19 cellular contexts compared by ENCODE assay signal in the genomic region with DNA sequence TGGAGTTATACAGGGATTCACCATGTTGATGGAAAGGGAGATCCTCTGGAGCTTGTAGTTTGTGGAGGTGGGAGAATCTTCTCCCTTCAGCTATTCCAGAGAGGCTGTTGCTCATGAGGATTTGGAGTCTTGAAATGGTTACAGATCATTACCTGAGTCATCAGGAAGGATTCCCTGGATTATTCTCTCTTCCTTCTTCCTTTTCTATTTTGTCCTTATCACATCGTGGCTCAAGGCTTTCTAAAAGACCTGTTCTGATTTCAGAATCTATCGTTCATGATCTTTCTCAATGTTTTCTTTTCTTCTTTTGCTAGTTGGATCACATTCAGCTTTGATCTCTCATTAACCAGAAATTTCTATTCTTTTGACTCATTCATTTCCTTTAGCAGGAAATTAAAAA.
A peak's percentile ranks its signal among the peaks of the same experiment; 100 is the strongest.
DNase-seq lines count a peak whose midpoint lies in the region; ATAC-seq and TF ChIP-seq lines count a peak whose summit lies in the region.
"Had no signal": no experiment of that assay in that cellular context is flagged by ENCODE, and none has a peak within 500 bp of the region (broad histone marks: within the 10 kb centered on the region; RNA-seq: fewer than 3 reads in every experiment).

No MANE protein-coding gene starts in this region.

- intact Hi-C loops in HCT116 (cut with micrococcal nuclease) = no loop called here

- TF ChIP-seq POLR2A in HCT116 (IDR thresholded peaks at IDR 0.05; ENCODE audit: borderline replicate concordance, extremely low read depth, insufficient read depth, insufficient read length) = no peak

- H3K9ac ChIP-seq in HCT116 (ENCODE audit: low read length) = no peak overlapping the region
- H3K9ac ChIP-seq: BLaER1 had no signal

- no peak for ATAC-seq in HCT116
- ATAC-seq in RWPE2 (ENCODE audit: low read depth) = peak; percentile 66; the same call in 2 of the 3 replicates
- peak; percentile 57 for ATAC-seq in esophagus mucosa
- no peak for ATAC-seq in GM19467 (IDR thresholded peaks at IDR 0.05; ENCODE audit: unreplicated experiment)
- ATAC-seq in GM18867 (IDR thresholded peaks at IDR 0.05; ENCODE audit: unreplicated experiment) = no peak
- ATAC-seq: K562 had no signal

- DNase-seq in HCT116 (ENCODE audit: low read depth, low spot score) (no peak), RWPE2 (ENCODE audit: low spot score) (no peak), COR-L47 (lab: John Stamatoyannopoulos, UW) (no peak)
- DNase-seq in stimulated activated CD4-positive, alpha-beta T cell treated with anti-CD3 and anti-CD28 coated beads, Interleukin-15, amount 100 ng/mL, for 24 hours = no peak
- DNase-seq: CD8-positive, alpha-beta memory T cell; DMS 273 treated with DMSO at 0.1 percent for 48 hours; NCI-H1092 treated with DMSO at 0.1 percent for 48 hours; NCI-H1694; NCI-H2107; NCI-H345; NCI-H526 treated with DMSO at 0.1 percent for 48 hours; NK-92 treated with Interleukin-12 subunit alpha and Interleukin-12 subunit beta, amount 100 ng/mL, for 24 hours; OCI-M1 had no signal

- peaks cover 0 to 8% of the 10 kb centered on the region in 2 experiments; a peak in 3 of 4 replicates for H3K4me1 ChIP-seq in HCT116 (ENCODE audit: control insufficient read depth in 1 of 2, insufficient read depth in 2 of 2, low read length in 2 of 2)
- H3K4me1 ChIP-seq in RWPE2 (ENCODE audit: insufficient read depth, poor library complexity, severe bottlenecking) = peaks cover 10% of the 10 kb centered on the region
- H3K4me1 ChIP-seq: HAP-1 had no signal

- RAD21 ChIA-PET in HCT116 (lab: Charles Lee; ENCODE audit: low non-redundant PET in 1 of 2, low total read pairs in 2 of 2, uncharacterized antibody in 2 of 2, unreplicated experiment in 2 of 2) = no interaction called here

- TF ChIP-seq RAD21 in HCT116 (IDR thresholded peaks at IDR 0.05; ENCODE audit: low read depth) = no peak

- CTCF ChIA-PET in HCT116 (lab: Charles Lee) = no interaction called here

- H3K9me3 ChIP-seq in HCT116 (ENCODE audit: control insufficient read depth in 1 of 2, insufficient read depth in 1 of 2, low read depth in 1 of 2, low read length in 2 of 2) = no peaks in the 10 kb centered on the region
- no peaks in the 10 kb centered on the region for H3K9me3 ChIP-seq in RWPE2 (ENCODE audit: severe bottlenecking)
- H3K9me3 ChIP-seq: BLaER1, HAP-1 had no signal

- no peaks in the 10 kb centered on the region for H3K36me3 ChIP-seq in HCT116 (ENCODE audit: control insufficient read depth in 1 of 2, insufficient read depth in 2 of 2, low read length in 2 of 2)
- H3K36me3 ChIP-seq in RWPE2 (ENCODE audit: low read depth) = no peaks in the 10 kb centered on the region
- H3K36me3 ChIP-seq: BLaER1, HAP-1 had no signal

- BruUV-seq in HCT116 (replicated peaks; lab: Mats Ljungman, UMichigan) = no TSS peak

- POLR2A ChIA-PET in HCT116 (lab: Charles Lee) = no interaction called here

- H3K27ac ChIP-seq in HCT116 (ENCODE audit: low read depth, low read length) = no peak overlapping the region
- H3K27ac ChIP-seq in RWPE2 (ENCODE audit: poor library complexity, severe bottlenecking) = peak overlapping the region; percentile 65
- H3K27ac ChIP-seq: BLaER1 had no signal

- TF ChIP-seq CTCF in HCT116 (IDR thresholded peaks at IDR 0.05 in 2 of 3, conservative IDR thresholded peaks at IDR 0.05 in 1 of 3; ENCODE audit: borderline replicate concordance in 1 of 3, insufficient read depth in 1 of 3, low read depth in 2 of 3, low read length in 2 of 3) (no peak), RWPE2 (IDR thresholded peaks at IDR 0.05; ENCODE audit: poor library complexity, severe bottlenecking) (no peak)

- peak overlapping the region; percentile 96 for H2AFZ ChIP-seq in HCT116 (ENCODE audit: low read depth, low read length, poor library complexity, severe bottlenecking)

- H3K4me3 ChIP-seq in HCT116 (replicated peaks in 1 of 2; ENCODE audit: low read depth in 1 of 2, low read length in 2 of 2) (no peak overlapping the region), RWPE2 (ENCODE audit: severe bottlenecking) (no peak overlapping the region)
- H3K4me3 ChIP-seq: BLaER1, HAP-1, K562 had no signal

- peak overlapping the region; percentile 6 for H3K4me2 ChIP-seq in HCT116 (ENCODE audit: low read length)
- H3K4me2 ChIP-seq: BLaER1 had no signal

- no peaks in the 10 kb centered on the region for H3K79me2 ChIP-seq in HCT116 (ENCODE audit: insufficient read depth, low read length)

- no peaks in the 10 kb centered on the region for H4K20me1 ChIP-seq in HCT116 (ENCODE audit: insufficient read depth)
- H4K20me1 ChIP-seq: BLaER1 had no signal

- H3K27me3 ChIP-seq in HCT116 (ENCODE audit: insufficient read depth, low read length) = no peaks in the 10 kb centered on the region
- H3K27me3 ChIP-seq in RWPE2 (ENCODE audit: insufficient read depth, poor library complexity, severe bottlenecking) = no peaks in the 10 kb centered on the region
- H3K27me3 ChIP-seq: BLaER1 had no signal

- no peaks in the 10 kb centered on the region for H3K9me2 ChIP-seq in HCT116 (ENCODE audit: insufficient read depth)

TF ChIP-seq in HCT116, 20 proteins besides CTCF, POLR2A, EP300 and RAD21:
- TF ChIP-seq, protein P1, sequence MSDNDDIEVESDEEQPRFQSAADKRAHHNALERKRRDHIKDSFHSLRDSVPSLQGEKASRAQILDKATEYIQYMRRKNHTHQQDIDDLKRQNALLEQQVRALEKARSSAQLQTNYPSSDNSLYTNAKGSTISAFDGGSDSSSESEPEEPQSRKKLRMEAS (IDR thresholded peaks at IDR 0.05) = no peak
- peak; percentile 31; the same call in 1 of the 2 replicates for TF ChIP-seq FOSL1 (IDR thresholded peaks at IDR 0.05; ENCODE audit: low read depth)

Comparison
In these comparisons a context has a peak if more than half of its experiments do, and no peak if none do; other contexts are left out.
1. ATAC-seq: peak in RWPE2 (single experiment) and esophagus mucosa (single experiment); none in HCT116 (single experiment), GM19467 (single experiment) and GM18867 (single experiment).